ENCODE assay signal across 12 cellular contexts in genomic region chr2:37776487-37776886, GRCh38.
DNase-seq lines count a peak whose midpoint lies in the region; ATAC-seq and TF ChIP-seq lines count a peak whose summit lies in the region.
"Had no signal": no experiment of that assay in that cellular context is flagged by ENCODE, and none has a peak within 500 bp of the region (broad histone marks: within the 10 kb centered on the region; RNA-seq: fewer than 3 reads in every experiment).

No MANE protein-coding gene starts in this region.

- peak overlapping the region; percentile 44 for H2AFZ ChIP-seq in ACC112 (ENCODE audit: low read length, unreplicated experiment)

- H3K36me3 ChIP-seq in ACC112 (ENCODE audit: insufficient read depth, low read length): no peaks in the 10 kb centered on the region
- no peaks in the 10 kb centered on the region for H3K36me3 ChIP-seq in mesodermal cell (ENCODE audit: control insufficient read depth, insufficient read depth, low read length)

- peak; percentile 99 for DNase-seq in M059J (ENCODE audit: low read depth)
- DNase-seq in choroid plexus epithelial cell (ENCODE audit: low read depth): peak; percentile 81
- DNase-seq in midbrain (lab: John Stamatoyannopoulos, UW): no peak
- DNase-seq in stimulated activated CD4-positive, alpha-beta T cell treated with anti-CD3 and anti-CD28 coated beads, Interleukin-2, amount 100 ng/mL, for 24 hours: no peak
- DNase-seq: AML-193, T-helper 17 cell had no signal

- no peaks in the 10 kb centered on the region for H3K79me2 ChIP-seq in ACC112 (ENCODE audit: control insufficient read depth, insufficient read depth, low read length, unreplicated experiment)

- ATAC-seq in GM18505 (IDR thresholded peaks at IDR 0.05; ENCODE audit: unreplicated experiment) (no peak), GM21529 (IDR thresholded peaks at IDR 0.05; ENCODE audit: unreplicated experiment) (no peak)
- ATAC-seq: esophagus mucosa, GM12878, T-helper 17 cell had no signal

- H3K27ac ChIP-seq in ACC112 (ENCODE audit: low read depth, low read length): peak overlapping the region; percentile 87
- peak overlapping the region; percentile 97 for H3K27ac ChIP-seq in mesodermal cell (ENCODE audit: low read depth, low read length, severe bottlenecking)

- peaks cover 76% of the 10 kb centered on the region for H3K4me1 ChIP-seq in ACC112 (ENCODE audit: control insufficient read depth, insufficient read depth, low read length, unreplicated experiment)
- peaks cover 81% of the 10 kb centered on the region for H3K4me1 ChIP-seq in mesodermal cell (ENCODE audit: control insufficient read depth, insufficient read depth, low read length, poor library complexity, severe bottlenecking)

- no peak for TF ChIP-seq POLR2A in GM18505 (IDR thresholded peaks at IDR 0.05; ENCODE audit: borderline replicate concordance, extremely low read depth, insufficient read depth, insufficient read length)

- TF ChIP-seq CTCF in choroid plexus epithelial cell (conservative IDR thresholded peaks at IDR 0.05; ENCODE audit: low read depth, low read length): no peak

- peaks cover under 1% of the 10 kb centered on the region for H3K9me3 ChIP-seq in mesodermal cell (ENCODE audit: control insufficient read depth, low read length)

- H3K4me3 ChIP-seq in ACC112 (ENCODE audit: low read depth, low read length): peak overlapping the region; percentile 28; the same call in 1 of the 2 replicates
- H3K4me3 ChIP-seq in choroid plexus epithelial cell (ENCODE audit: low read depth, low read length): no peak overlapping the region
- no peak overlapping the region for H3K4me3 ChIP-seq in mesodermal cell (ENCODE audit: extremely low read depth, insufficient read depth, low read length, poor library complexity, severe bottlenecking)
- H3K4me3 ChIP-seq: GM12878 had no signal

- WGBS in mesodermal cell (ENCODE audit: insufficient coverage in 2 of 2), 2 experiments: 43 to 50% methylated on average over 1 to 2 of the region's 3 CpGs

- H3K27me3 ChIP-seq in ACC112 (ENCODE audit: insufficient read depth, low read length): no peaks in the 10 kb centered on the region

Comparison
In these comparisons a context has a peak if more than half of its experiments do, and no peak if none do; other contexts are left out.
1. DNase-seq: peak in M059J (single experiment) and choroid plexus epithelial cell (single experiment); none in midbrain (single experiment) and stimulated activated CD4-positive, alpha-beta T cell treated with anti-CD3 and anti-CD28 coated beads, Interleukin-2, amount 100 ng/mL, for 24 hours (0 of 2).